ENCODE assay signal across 10 cellular contexts in genomic region chr9:3746296-3747275, GRCh38.
DNase-seq lines count a peak whose midpoint lies in the region; ATAC-seq and TF ChIP-seq lines count a peak whose summit lies in the region.
"Had no signal": no experiment of that assay in that cellular context is flagged by ENCODE, and none has a peak within 500 bp of the region (broad histone marks: within the 10 kb centered on the region; RNA-seq: fewer than 3 reads in every experiment).

No MANE protein-coding gene starts in this region.

- ATAC-seq in stimulated activated naive CD8-positive, alpha-beta T cell treated with anti-CD3 and anti-CD28 coated beads, Interleukin-15, amount 100 ng/mL, for 72 hours, result peak; percentile 92
- ATAC-seq in GM18517 (IDR thresholded peaks at IDR 0.05; ENCODE audit: unreplicated experiment) (no peak), HG02970 (IDR thresholded peaks at IDR 0.05; ENCODE audit: low FRiP score, unreplicated experiment) (no peak), GM21367 (IDR thresholded peaks at IDR 0.05; ENCODE audit: unreplicated experiment) (no peak)

- H3K27me3 ChIP-seq in SJSA1 (replicated peaks), result no peaks in the 10 kb centered on the region

- peak; percentile 15 for DNase-seq in activated T-cell treated with anti-CD3 and anti-CD28 coated beads for 48 hours (ENCODE audit: low read depth)
- DNase-seq in activated T-cell treated with anti-CD3 and anti-CD28 coated beads for 4 hours, result no peak
- DNase-seq in SJSA1 (ENCODE audit: low read depth in 1 of 2, low spot score in 2 of 2), result peak; percentile 36 to 49
- peak; percentile 80 for DNase-seq in fibroblast of villous mesenchyme (ENCODE audit: low read depth)
- peak in 1 of 2 donors; percentile 49 for DNase-seq in stimulated activated naive CD8-positive, alpha-beta T cell treated with anti-CD3 and anti-CD28 coated beads, Interleukin-15, amount 100 ng/mL, for 72 hours
- DNase-seq: CD8-positive, alpha-beta memory T cell; NCI-H524 treated with DMSO at 0.1 percent for 48 hours had no signal

- H3K27me3 Mint-ChIP-seq in stimulated activated naive CD8-positive, alpha-beta T cell treated with anti-CD3 and anti-CD28 coated beads, Interleukin-15, amount 100 ng/mL, for 72 hours, result no peaks in the 10 kb centered on the region

- peak overlapping the region in 1 of 2 donors; percentile 52 for H3K4me3 Mint-ChIP-seq in stimulated activated naive CD8-positive, alpha-beta T cell treated with anti-CD3 and anti-CD28 coated beads, Interleukin-15, amount 100 ng/mL, for 72 hours
- H3K4me3 Mint-ChIP-seq: CD8-positive, alpha-beta memory T cell had no signal

- peak overlapping the region in 1 of 2 donors; percentile 69 for H3K27ac Mint-ChIP-seq in stimulated activated naive CD8-positive, alpha-beta T cell treated with anti-CD3 and anti-CD28 coated beads, Interleukin-15, amount 100 ng/mL, for 72 hours
- H3K27ac Mint-ChIP-seq: CD8-positive, alpha-beta memory T cell had no signal

- peaks cover 23% of the 10 kb centered on the region for H3K4me1 ChIP-seq in SJSA1 (replicated peaks)

- H3K9me3 Mint-ChIP-seq in stimulated activated naive CD8-positive, alpha-beta T cell treated with anti-CD3 and anti-CD28 coated beads, Interleukin-15, amount 100 ng/mL, for 72 hours, result peaks cover 0 to 4% of the 10 kb centered on the region in 2 donors
- H3K9me3 Mint-ChIP-seq: CD8-positive, alpha-beta memory T cell had no signal

- H3K4me1 Mint-ChIP-seq in stimulated activated naive CD8-positive, alpha-beta T cell treated with anti-CD3 and anti-CD28 coated beads, Interleukin-15, amount 100 ng/mL, for 72 hours, result peaks cover 33% of the 10 kb centered on the region

- no peaks in the 10 kb centered on the region for H3K9me3 ChIP-seq in SJSA1 (replicated peaks)

- H3K36me3 ChIP-seq in SJSA1, result no peaks in the 10 kb centered on the region

- H3K27ac ChIP-seq in SJSA1, result peak overlapping the region; percentile 55

- TF ChIP-seq CTCF in fibroblast of villous mesenchyme (IDR thresholded peaks at IDR 0.05; ENCODE audit: insufficient read depth, low read depth, low read length), result no peak

- H3K4me3 ChIP-seq in SJSA1, result no peak overlapping the region
- no peak overlapping the region for H3K4me3 ChIP-seq in fibroblast of villous mesenchyme (ENCODE audit: low read depth, low read length)
